Comparison of ENCODE assay signal across 11 cellular contexts in the genomic region with DNA sequence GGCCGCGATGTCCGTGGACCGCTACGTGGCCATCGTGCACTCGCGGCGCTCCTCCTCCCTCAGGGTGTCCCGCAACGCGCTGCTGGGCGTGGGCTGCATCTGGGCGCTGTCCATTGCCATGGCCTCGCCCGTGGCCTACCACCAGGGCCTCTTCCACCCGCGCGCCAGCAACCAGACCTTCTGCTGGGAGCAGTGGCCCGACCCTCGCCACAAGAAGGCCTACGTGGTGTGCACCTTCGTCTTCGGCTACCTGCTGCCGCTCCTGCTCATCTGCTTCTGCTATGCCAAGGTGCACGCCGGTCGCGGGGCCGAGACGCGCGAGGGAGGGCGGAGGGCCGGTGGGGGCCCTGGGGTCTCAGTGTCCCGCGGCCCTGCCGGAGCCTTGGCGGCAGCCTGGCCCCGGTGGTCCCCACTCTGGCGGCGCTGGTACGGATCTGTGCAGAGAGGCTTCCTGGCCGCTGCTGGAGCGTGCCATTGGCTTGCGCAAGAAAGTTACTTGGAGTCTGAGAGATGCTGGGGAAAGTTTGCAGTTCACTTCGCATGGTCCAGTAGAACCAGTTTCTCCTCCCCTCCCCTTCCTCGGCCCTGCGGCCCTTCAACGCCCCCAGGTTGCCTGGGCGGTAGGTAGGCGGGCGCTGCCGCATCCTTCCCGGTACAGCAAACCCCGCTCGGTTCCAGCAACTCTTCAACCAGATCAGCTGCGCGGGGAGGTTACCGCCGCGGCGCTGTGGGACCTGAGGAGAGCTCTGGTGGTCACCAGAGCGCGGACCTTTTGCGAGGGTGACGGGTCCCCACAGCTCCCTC. TPM values are rescaled to one million over a fixed set of nuclear protein-coding genes. Genes with fewer than 3 reads are reported as not detected.
DNase-seq lines count a peak whose midpoint lies in the region; ATAC-seq and TF ChIP-seq lines count a peak whose summit lies in the region.
"Had no signal": no experiment of that assay in that cellular context is flagged by ENCODE, and none has a peak within 500 bp of the region (broad histone marks: within the 10 kb centered on the region; RNA-seq: fewer than 3 reads in every experiment).

No MANE protein-coding gene starts in this region.

- no peak overlapping the region for H2AFZ ChIP-seq in mesenchymal stem cell (ENCODE audit: low read depth, low read length)

- TF ChIP-seq POLR2A in heart left ventricle (IDR thresholded peaks at IDR 0.05), result no peak

- H2BK15ac ChIP-seq in mesenchymal stem cell (ENCODE audit: low read depth, poor library complexity, severe bottlenecking), result no peak overlapping the region

- no peak overlapping the region for H2BK12ac ChIP-seq in mesenchymal stem cell (ENCODE audit: low read length in 2 of 2)

- no peak overlapping the region for H2AK5ac ChIP-seq in mesenchymal stem cell (ENCODE audit: low read length, severe bottlenecking)

- H3K27me3 ChIP-seq in heart left ventricle (peaks cover 23 to 87% (median 60%) of the 10 kb centered on the region in 9 donors), mesenchymal stem cell (ENCODE audit: control insufficient read depth in 1 of 2, insufficient read depth in 1 of 2, low read length in 2 of 2) (peaks cover 72 to 90% of the 10 kb centered on the region in 2 experiments), upper lobe of right lung (peaks cover 62% of the 10 kb centered on the region)

- H3K4me1 ChIP-seq in heart left ventricle, result peaks cover 0 to 26% (median 5%) of the 10 kb centered on the region in 12 donors
- peaks cover 18% of the 10 kb centered on the region for H3K4me1 ChIP-seq in mesenchymal stem cell (ENCODE audit: control insufficient read depth, insufficient read depth, low read depth, low read length)
- H3K4me1 ChIP-seq in upper lobe of right lung, result peaks cover 8% of the 10 kb centered on the region

- 2 to 4% (median 4%) methylated on average over 37 to 67 of the region's 67 CpGs for WGBS in heart left ventricle, 4 donors
- 6% methylated on average over 67 of the region's 67 CpGs for WGBS in mesenchymal stem cell

- no peak overlapping the region for H4K8ac ChIP-seq in mesenchymal stem cell (ENCODE audit: low read length)

- H3K14ac ChIP-seq in mesenchymal stem cell (ENCODE audit: low read length in 2 of 2), result no peak overlapping the region

- no peak overlapping the region for H2BK120ac ChIP-seq in mesenchymal stem cell (ENCODE audit: low read depth, low read length)

- peaks cover 1% of the 10 kb centered on the region for H3K36me3 Mint-ChIP-seq in chondrocyte (ENCODE audit: low read depth)

- no peaks in the 10 kb centered on the region for H3K79me1 ChIP-seq in mesenchymal stem cell (replicated peaks; ENCODE audit: low read length, poor library complexity, severe bottlenecking)

- intact Hi-C loops in heart left ventricle (cut with DNase I) (no loop called here), cardiac septum (cut with DNase I) (no loop called here), upper lobe of right lung (cut with DNase I) (no loop called here)

- peaks cover 73% of the 10 kb centered on the region for H3K27me3 Mint-ChIP-seq in chondrocyte (ENCODE audit: low read depth)

- peak overlapping the region; percentile 7 for H3K4me3 Mint-ChIP-seq in chondrocyte (ENCODE audit: unreplicated experiment)

- peaks cover 0 to 17% (median 0%) of the 10 kb centered on the region in 12 donors for H3K9me3 ChIP-seq in heart left ventricle
- H3K9me3 ChIP-seq in mesenchymal stem cell (ENCODE audit: control insufficient read depth, low read length), result peaks cover 21% of the 10 kb centered on the region
- no peaks in the 10 kb centered on the region for H3K9me3 ChIP-seq in upper lobe of right lung

- peaks cover 15% of the 10 kb centered on the region for H3K9me3 Mint-ChIP-seq in chondrocyte (ENCODE audit: low read depth)

- no peak overlapping the region for H3K4me2 ChIP-seq in mesenchymal stem cell (ENCODE audit: low read length, poor library complexity, severe bottlenecking)

- H3K27ac ChIP-seq in heart left ventricle, result no peak overlapping the region
- H3K27ac ChIP-seq in mesenchymal stem cell (ENCODE audit: low read length, poor library complexity, severe bottlenecking), result no peak overlapping the region
- no peak overlapping the region for H3K27ac ChIP-seq in upper lobe of right lung
- H3K27ac ChIP-seq: C4-2B had no signal

- H3K9ac ChIP-seq in mesenchymal stem cell (ENCODE audit: low read length), result no peak overlapping the region

- TF ChIP-seq CTCF in heart left ventricle (IDR thresholded peaks at IDR 0.05) (no peak), chondrocyte (IDR thresholded peaks at IDR 0.05) (no peak), upper lobe of right lung (IDR thresholded peaks at IDR 0.05) (no peak)

- no peak overlapping the region for H3K18ac ChIP-seq in mesenchymal stem cell (ENCODE audit: low read depth in 1 of 2, low read length in 2 of 2)

- peaks cover 13% of the 10 kb centered on the region for H3K4me1 Mint-ChIP-seq in chondrocyte (ENCODE audit: low read depth)

- no peak overlapping the region for H3K27ac Mint-ChIP-seq in chondrocyte (ENCODE audit: unreplicated experiment)

- H4K91ac ChIP-seq in mesenchymal stem cell (ENCODE audit: low read length), result peak overlapping the region; percentile 67

- DNase-seq in heart left ventricle, result no peak
- DNase-seq in cardiac septum (ENCODE audit: low spot score), result no peak
- no peak for DNase-seq in chondrocyte (ENCODE audit: low spot score)
- no peak for DNase-seq in mesenchymal stem cell
- no peak for DNase-seq in upper lobe of right lung
- DNase-seq in amniotic stem cell (lab: John Stamatoyannopoulos, UW), result no peak
- DNase-seq in NCI-H82 (lab: John Stamatoyannopoulos, UW), result no peak
- DNase-seq: Right ventricle myocardium superior had no signal

- H3K4me3 ChIP-seq in heart left ventricle (peak overlapping the region in 9 of 12 donors; percentile 0 to 56 (median 45)), mesenchymal stem cell (ENCODE audit: insufficient read depth in 1 of 2, low read depth in 1 of 2, low read length in 2 of 2) (no peak overlapping the region), upper lobe of right lung (no peak overlapping the region)

- no peak overlapping the region for H2BK5ac ChIP-seq in mesenchymal stem cell (ENCODE audit: low read depth, low read length, poor library complexity, severe bottlenecking)

- ATAC-seq in heart left ventricle, result peak in 1 of 4 donors; percentile 29
- peak; percentile 36 for ATAC-seq in upper lobe of right lung
- no peak for ATAC-seq in GM21423 (IDR thresholded peaks at IDR 0.05; ENCODE audit: unreplicated experiment)

- H3K23ac ChIP-seq in mesenchymal stem cell (ENCODE audit: low read length in 2 of 2), result no peak overlapping the region

- no peak overlapping the region for H3K4ac ChIP-seq in mesenchymal stem cell (ENCODE audit: low read depth in 1 of 2, low read length in 2 of 2)

- H3K36me3 ChIP-seq in heart left ventricle (no peaks in the 10 kb centered on the region), mesenchymal stem cell (ENCODE audit: control insufficient read depth in 1 of 2, insufficient read depth in 2 of 2, low read depth in 1 of 2, low read length in 2 of 2) (no peaks in the 10 kb centered on the region), upper lobe of right lung (no peaks in the 10 kb centered on the region)

RNA-seq across cellular contexts. Expression of a gene that starts 1.5 kb away (rescaled TPM):
- total RNA-seq in heart left ventricle, result under 1 TPM in 3 of 9 donors, not detected in 6; 0.04 to 0.08 (median 0.05) TPM
- under 1 TPM; under 0.01 to 0.01 TPM for polyA plus RNA-seq in heart left ventricle
- 0.08 TPM for total RNA-seq in cardiac septum
- not detected in 3 replicates for total RNA-seq in chondrocyte
- polyA plus RNA-seq in mesenchymal stem cell (2013, experiment 1 of 2), result not detected
- not detected for polyA plus RNA-seq in mesenchymal stem cell (2013, experiment 2 of 2)
- total RNA-seq in upper lobe of right lung, result 0.06 TPM
- total RNA-seq: activated CD8-positive, alpha-beta memory T cell treated with anti-CD3 and anti-CD28 coated beads for 36 hours had no signal

Comparison
In these comparisons a context has a peak if more than half of its experiments do, and no peak if none do; other contexts are left out.
1. H3K4me3 ChIP-seq: peak in heart left ventricle (9 of 12); none in mesenchymal stem cell (0 of 2) and upper lobe of right lung (single experiment).